ENCODE assay signal across 27 cellular contexts in genomic region chr12:80262372-80263170, GRCh38.
DNase-seq lines count a peak whose midpoint lies in the region; ATAC-seq, FAIRE-seq and TF ChIP-seq lines count a peak whose summit lies in the region.
"Had no signal": no experiment of that assay in that cellular context is flagged by ENCODE, and none has a peak within 500 bp of the region (broad histone marks: within the 10 kb centered on the region; RNA-seq: fewer than 3 reads in every experiment).

No MANE protein-coding gene starts in this region.

- no peaks in the 10 kb centered on the region for H3K4me1 Mint-ChIP-seq in T-helper 2 cell treated with Interferon-gamma antibody and Interleukin-4, amounts not matched to agents 5 μg/mL and 100 μg/mL, for 36 hours (ENCODE audit: low read depth)
- H3K4me1 Mint-ChIP-seq: activated naive CD8-positive, alpha-beta T cell treated with anti-CD3 and anti-CD28 coated beads for 36 hours; brain had no signal

- no peaks in the 10 kb centered on the region for H3F3A ChIP-seq in PC-3 (ENCODE audit: low read length, unreplicated experiment)

- intact Hi-C loops in PC-3 (cut with micrococcal nuclease) (no loop called here), Right ventricle myocardium inferior (cut with DNase I) (no loop called here)

- H3K4me3 ChIP-seq in PC-3 (ENCODE audit: low read length) (no peak overlapping the region), fibroblast of mammary gland (ENCODE audit: control insufficient read depth, low read depth, low read length) (no peak overlapping the region), skeletal muscle satellite cell (ENCODE audit: low read length) (no peak overlapping the region)
- H3K4me3 ChIP-seq: GM23338, stomach, upper lobe of left lung had no signal

- no peaks in the 10 kb centered on the region for H3K9me2 ChIP-seq in PC-3 (replicated peaks; ENCODE audit: low read length)

- DNase-seq in ELR (ENCODE audit: low read depth) (peak; percentile 79), PC-3 (peak; percentile 23), fibroblast of mammary gland (ENCODE audit: low read depth) (peak; percentile 54), Right ventricle myocardium inferior (ENCODE audit: missing footprints) (no peak), GM12891 (ENCODE audit: insufficient read length, low spot score) (no peak)
- DNase-seq in effector CD8-positive, alpha-beta T cell (lab: John Stamatoyannopoulos, UW): no peak
- DNase-seq in T-helper 2 cell treated with Interferon-gamma antibody and Interleukin-4, amounts not matched to agents 5 μg/mL and 100 μg/mL, for 36 hours (ENCODE audit: low spot score): no peak
- DNase-seq: activated CD4-positive, alpha-beta T cell treated with anti-CD3 and anti-CD28 coated beads for 4 hours; activated naive CD8-positive, alpha-beta T cell treated with anti-CD3 and anti-CD28 coated beads for 36 hours; foreskin keratinocyte; GF-D8; islet precursor cell; KG1; mammary epithelial cell; NCI-H1092 treated with DMSO at 0.1 percent for 48 hours; NCI-H2107; NCI-H524; retina; Right ventricle myocardium superior; stimulated activated CD4-positive, alpha-beta T cell treated with anti-CD3 and anti-CD28 coated beads, Interleukin-12 subunit alpha, Interleukin-12 subunit beta, amount 100 ng/mL, for 4 hours; stomach; SW 1271; upper lobe of left lung had no signal

- H3K27me3 ChIP-seq in PC-3 (ENCODE audit: low read length) (no peaks in the 10 kb centered on the region), skeletal muscle satellite cell (ENCODE audit: control insufficient read depth, insufficient read depth, low read length) (no peaks in the 10 kb centered on the region)
- H3K27me3 ChIP-seq: foreskin keratinocyte, stomach, upper lobe of left lung had no signal

- no peaks in the 10 kb centered on the region for H3K36me3 ChIP-seq in PC-3 (ENCODE audit: low read depth, low read length)
- H3K36me3 ChIP-seq in skeletal muscle satellite cell (ENCODE audit: insufficient read depth, low read length): no peaks in the 10 kb centered on the region
- H3K36me3 ChIP-seq: stomach, upper lobe of left lung had no signal

- no peak for TF ChIP-seq CTCF in PC-3 (conservative IDR thresholded peaks at IDR 0.05; ENCODE audit: low read depth, low read length)
- no peak for TF ChIP-seq CTCF in fibroblast of mammary gland (conservative IDR thresholded peaks at IDR 0.05; ENCODE audit: control insufficient read depth, insufficient read depth, low read depth, low read length)

- no peak for FAIRE-seq in GM12891 (lab: Jason Lieb, UNC)
- FAIRE-seq: colon had no signal

- H3K79me2 ChIP-seq in PC-3 (ENCODE audit: low read length): no peaks in the 10 kb centered on the region

- BruUV-seq in PC-3 (replicated peaks; lab: Mats Ljungman, UMichigan): no TSS peak

- no peaks in the 10 kb centered on the region for H4K20me1 ChIP-seq in PC-3 (ENCODE audit: low read length)

- no peak overlapping the region for H3K4me3 Mint-ChIP-seq in T-helper 2 cell treated with Interferon-gamma antibody and Interleukin-4, amounts not matched to agents 5 μg/mL and 100 μg/mL, for 36 hours
- H3K4me3 Mint-ChIP-seq: activated naive CD8-positive, alpha-beta T cell treated with anti-CD3 and anti-CD28 coated beads for 36 hours; brain; GM23338 had no signal

- TF ChIP-seq POLR2A in GM12891 (IDR thresholded peaks at IDR 0.05; ENCODE audit: low read depth, low read length): no peak

- H3K9ac ChIP-seq in PC-3 (ENCODE audit: low read length): no peak overlapping the region
- peak overlapping the region; percentile 2 for H3K9ac ChIP-seq in skeletal muscle satellite cell (ENCODE audit: low read depth, low read length)

- no peak overlapping the region for H2AFZ ChIP-seq in PC-3 (ENCODE audit: low read length)
- H2AFZ ChIP-seq: GM23338 had no signal

- H3K27me3 Mint-ChIP-seq in T-helper 2 cell treated with Interferon-gamma antibody and Interleukin-4, amounts not matched to agents 5 μg/mL and 100 μg/mL, for 36 hours (ENCODE audit: low read depth): no peaks in the 10 kb centered on the region
- H3K27me3 Mint-ChIP-seq: brain had no signal

- H3K4me1 ChIP-seq in PC-3 (ENCODE audit: insufficient read depth, low read length): no peaks in the 10 kb centered on the region
- H3K4me1 ChIP-seq in skeletal muscle satellite cell (ENCODE audit: control insufficient read depth, insufficient read depth, low read length): peaks cover 31% of the 10 kb centered on the region
- H3K4me1 ChIP-seq: foreskin keratinocyte, stomach, upper lobe of left lung had no signal

- H3K4me2 ChIP-seq in PC-3 (ENCODE audit: low read length) (no peak overlapping the region), skeletal muscle satellite cell (ENCODE audit: low read length) (peak overlapping the region; percentile 0)
- H3K4me2 ChIP-seq: GM23338 had no signal

- H3K9me3 Mint-ChIP-seq in T-helper 2 cell treated with Interferon-gamma antibody and Interleukin-4, amounts not matched to agents 5 μg/mL and 100 μg/mL, for 36 hours: no peaks in the 10 kb centered on the region
- H3K9me3 Mint-ChIP-seq: activated naive CD8-positive, alpha-beta T cell treated with anti-CD3 and anti-CD28 coated beads for 36 hours; brain; GM23338 had no signal

- H3K27ac Mint-ChIP-seq in T-helper 2 cell treated with Interferon-gamma antibody and Interleukin-4, amounts not matched to agents 5 μg/mL and 100 μg/mL, for 36 hours: no peak overlapping the region
- H3K27ac Mint-ChIP-seq: activated naive CD8-positive, alpha-beta T cell treated with anti-CD3 and anti-CD28 coated beads for 36 hours; brain; GM23338 had no signal

- H3K9me3 ChIP-seq in PC-3 (ENCODE audit: low read length): no peaks in the 10 kb centered on the region
- H3K9me3 ChIP-seq in skeletal muscle satellite cell (replicated peaks; ENCODE audit: low read length): no peaks in the 10 kb centered on the region
- H3K9me3 ChIP-seq: stomach, upper lobe of left lung had no signal

- no peak overlapping the region for H3K27ac ChIP-seq in PC-3 (ENCODE audit: low read length)
- H3K27ac ChIP-seq: foreskin keratinocyte, stomach, upper lobe of left lung had no signal

- H3K36me3 Mint-ChIP-seq in T-helper 2 cell treated with Interferon-gamma antibody and Interleukin-4, amounts not matched to agents 5 μg/mL and 100 μg/mL, for 36 hours (ENCODE audit: low read depth): no peaks in the 10 kb centered on the region
- H3K36me3 Mint-ChIP-seq: activated naive CD8-positive, alpha-beta T cell treated with anti-CD3 and anti-CD28 coated beads for 36 hours; brain had no signal

- POLR2A ChIA-PET in PC-3 (lab: Charles Lee; ENCODE audit: unreplicated experiment): no interaction called here

- ATAC-seq in PC-3 (no peak), Right ventricle myocardium inferior (no peak)
- ATAC-seq: foreskin keratinocyte, GM23338 had no signal

- CTCF ChIA-PET in PC-3 (lab: Charles Lee): no interaction called here

TF ChIP-seq in GM12891, 5 proteins besides CTCF, POLR2A, EP300 and RAD21:
- TF ChIP-seq POU2F2 (IDR thresholded peaks at IDR 0.05; ENCODE audit: low read depth, low read length) (no peak), PAX5 (IDR thresholded peaks at IDR 0.05; ENCODE audit: insufficient read depth, low read length, severe bottlenecking) (no peak), TAF1 (IDR thresholded peaks at IDR 0.05; ENCODE audit: low read depth, low read length) (no peak), SPI1 (IDR thresholded peaks at IDR 0.05; ENCODE audit: low read depth, low read length) (no peak), POLR2AphosphoS5 (IDR thresholded peaks at IDR 0.05; ENCODE audit: low read depth, low read length) (no peak)
TF ChIP-seq in GM12891: peak in this region for 0.

Comparison
In these comparisons a context has a peak if more than half of its experiments do, and no peak if none do; other contexts are left out.
1. DNase-seq: peak in ELR (single experiment), PC-3 (single experiment) and fibroblast of mammary gland (single experiment); none in Right ventricle myocardium inferior (single experiment), effector CD8-positive, alpha-beta T cell (single experiment), GM12891 (single experiment) and T-helper 2 cell treated with Interferon-gamma antibody and Interleukin-4, amounts not matched to agents 5 μg/mL and 100 μg/mL, for 36 hours (single experiment).